In the genomic region with DNA sequence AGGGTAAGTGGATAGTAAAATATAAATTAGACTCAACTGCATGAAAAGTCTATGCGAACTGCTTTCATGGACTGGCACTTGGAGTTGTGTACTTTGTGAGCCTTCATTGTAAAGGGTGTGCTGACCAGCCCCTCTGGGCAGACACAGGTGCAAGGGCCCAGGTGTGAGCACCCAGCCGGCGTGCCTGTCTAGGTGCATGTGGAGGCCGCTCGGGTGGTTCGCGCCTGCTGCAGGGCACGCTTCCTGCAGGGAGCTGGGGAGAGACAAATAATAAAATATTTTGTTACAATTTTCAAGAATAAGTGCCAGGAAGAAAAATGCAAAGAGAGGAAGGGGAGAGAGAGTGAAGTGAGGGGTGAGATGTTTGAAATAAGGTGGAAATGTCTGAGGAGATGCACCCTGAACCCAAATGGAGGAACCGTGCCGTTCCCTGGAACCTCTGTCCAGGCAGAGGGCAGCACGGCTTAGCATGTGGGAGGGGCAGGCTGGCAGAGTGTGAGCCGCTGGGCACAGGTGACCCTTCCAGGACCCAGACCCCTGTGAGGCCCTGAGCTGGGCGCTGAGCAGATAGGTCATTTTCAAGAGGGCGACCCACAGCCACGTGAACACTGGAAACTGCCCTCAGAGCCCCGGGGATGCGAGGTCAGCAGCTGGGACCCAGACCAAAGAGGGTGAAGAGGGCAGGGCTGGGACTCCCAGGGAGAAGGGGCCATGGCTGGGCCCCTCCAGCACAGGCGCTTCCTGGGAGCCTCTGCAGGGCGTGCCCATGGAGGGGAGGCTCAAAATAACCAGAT, we compare ENCODE assay signal across 1 cellular context.
TF ChIP-seq lines count a peak whose summit lies in the region.

No MANE protein-coding gene starts in this region.

TF ChIP-seq in K562, 482 proteins besides CTCF, POLR2A, EP300 and RAD21:
- TF ChIP-seq SREBF1 (IDR thresholded peaks at IDR 0.05; ENCODE audit: borderline replicate concordance, low read depth, low read length) (no peak), POLR2G (IDR thresholded peaks at IDR 0.05; ENCODE audit: low read depth, low read length) (peak; percentile 33; the same call in 1 of the 2 replicates), RBM22 (IDR thresholded peaks at IDR 0.05; ENCODE audit: low read depth, low read length, poor library complexity, severe bottlenecking) (peak; percentile 13)
